1 cellular context compared by ENCODE assay signal in the genomic region with DNA sequence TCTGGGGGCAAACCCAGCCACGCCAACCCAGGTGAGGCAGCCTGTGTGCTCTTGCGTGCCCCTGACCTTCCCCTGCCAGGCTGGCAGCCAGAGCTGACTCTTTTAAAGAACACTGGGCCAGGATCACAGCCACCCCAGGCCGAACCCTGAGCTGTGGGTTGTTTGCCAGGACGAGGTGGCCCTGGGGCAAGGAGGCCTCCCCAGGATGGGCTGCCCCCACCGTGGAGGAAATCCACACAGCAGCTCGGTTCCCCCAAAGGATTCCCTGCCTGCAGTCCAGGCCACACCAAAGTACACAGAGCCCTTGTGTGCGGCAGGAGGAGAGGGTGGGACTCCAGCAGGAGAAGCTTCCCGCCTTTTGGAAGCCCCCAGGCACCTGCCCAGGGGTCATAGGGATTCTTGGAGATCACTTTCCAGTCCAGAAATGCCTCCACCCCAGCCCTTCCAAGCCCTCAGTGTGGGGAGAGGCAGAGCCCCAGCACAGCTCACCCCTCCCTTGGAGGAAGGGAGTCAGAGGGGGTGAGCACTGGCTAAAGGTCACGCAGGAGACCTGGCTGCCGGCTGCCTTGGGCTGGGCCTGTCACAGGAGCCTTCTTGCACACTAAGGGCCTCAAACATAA.
TF ChIP-seq lines count a peak whose summit lies in the region.

No MANE protein-coding gene starts in this region.

TF ChIP-seq in HepG2, 621 proteins besides CTCF, POLR2A, EP300 and RAD21 (continued from another document):
- TF ChIP-seq, protein P1, sequence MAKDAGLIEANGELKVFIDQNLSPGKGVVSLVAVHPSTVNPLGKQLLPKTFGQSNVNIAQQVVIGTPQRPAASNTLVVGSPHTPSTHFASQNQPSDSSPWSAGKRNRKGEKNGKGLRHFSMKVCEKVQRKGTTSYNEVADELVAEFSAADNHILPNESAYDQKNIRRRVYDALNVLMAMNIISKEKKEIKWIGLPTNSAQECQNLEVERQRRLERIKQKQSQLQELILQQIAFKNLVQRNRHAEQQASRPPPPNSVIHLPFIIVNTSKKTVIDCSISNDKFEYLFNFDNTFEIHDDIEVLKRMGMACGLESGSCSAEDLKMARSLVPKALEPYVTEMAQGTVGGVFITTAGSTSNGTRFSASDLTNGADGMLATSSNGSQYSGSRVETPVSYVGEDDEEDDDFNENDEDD (CRISPR knock-in tag; IDR thresholded peaks at IDR 0.05; ENCODE audit: borderline replicate concordance): peak; percentile 18; the same call in 1 of the 2 replicates
- TF ChIP-seq HOXA9 (CRISPR knock-in tag; IDR thresholded peaks at IDR 0.05; ENCODE audit: borderline replicate concordance) (no peak), JARID2 (CRISPR knock-in tag; IDR thresholded peaks at IDR 0.05; ENCODE audit: insufficient replicate concordance) (no peak), TARDBP (CRISPR knock-in tag; IDR thresholded peaks at IDR 0.05) (peak; percentile 38; the same call in 1 of the 2 replicates), ZNF816 (CRISPR knock-in tag; IDR thresholded peaks at IDR 0.05; ENCODE audit: borderline replicate concordance) (no peak), ZNF326 (CRISPR knock-in tag; IDR thresholded peaks at IDR 0.05; ENCODE audit: borderline replicate concordance) (no peak), ZNF543 (CRISPR knock-in tag; IDR thresholded peaks at IDR 0.05) (no peak), ZNF883 (CRISPR knock-in tag; IDR thresholded peaks at IDR 0.05; ENCODE audit: not compliant biosample characterization) (peak; percentile 46), HDAC2 (CRISPR knock-in tag; IDR thresholded peaks at IDR 0.05) (no peak), NFIC (IDR thresholded peaks at IDR 0.05; ENCODE audit: low read length) (no peak), TCF7 (IDR thresholded peaks at IDR 0.05; ENCODE audit: low read depth) (no peak), RNF2 (conservative IDR thresholded peaks at IDR 0.05; ENCODE audit: low read depth) (no peak), ZNF10 (CRISPR knock-in tag; IDR thresholded peaks at IDR 0.05; ENCODE audit: borderline replicate concordance, low read depth) (no peak), YEATS4 (CRISPR knock-in tag; IDR thresholded peaks at IDR 0.05; ENCODE audit: borderline replicate concordance) (peak; percentile 20; the same call in 1 of the 2 replicates), RCOR2 (CRISPR knock-in tag; IDR thresholded peaks at IDR 0.05) (no peak), HNRNPL (IDR thresholded peaks at IDR 0.05; ENCODE audit: low read depth, low read length) (peak; percentile 88)
- TF ChIP-seq, protein P2, sequence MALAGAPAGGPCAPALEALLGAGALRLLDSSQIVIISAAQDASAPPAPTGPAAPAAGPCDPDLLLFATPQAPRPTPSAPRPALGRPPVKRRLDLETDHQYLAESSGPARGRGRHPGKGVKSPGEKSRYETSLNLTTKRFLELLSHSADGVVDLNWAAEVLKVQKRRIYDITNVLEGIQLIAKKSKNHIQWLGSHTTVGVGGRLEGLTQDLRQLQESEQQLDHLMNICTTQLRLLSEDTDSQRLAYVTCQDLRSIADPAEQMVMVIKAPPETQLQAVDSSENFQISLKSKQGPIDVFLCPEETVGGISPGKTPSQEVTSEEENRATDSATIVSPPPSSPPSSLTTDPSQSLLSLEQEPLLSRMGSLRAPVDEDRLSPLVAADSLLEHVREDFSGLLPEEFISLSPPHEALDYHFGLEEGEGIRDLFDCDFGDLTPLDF (CRISPR knock-in tag; IDR thresholded peaks at IDR 0.05): no peak
- TF ChIP-seq, protein P3, sequence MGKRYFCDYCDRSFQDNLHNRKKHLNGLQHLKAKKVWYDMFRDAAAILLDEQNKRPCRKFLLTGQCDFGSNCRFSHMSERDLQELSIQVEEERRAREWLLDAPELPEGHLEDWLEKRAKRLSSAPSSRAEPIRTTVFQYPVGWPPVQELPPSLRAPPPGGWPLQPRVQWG (CRISPR knock-in tag; IDR thresholded peaks at IDR 0.05; ENCODE audit: borderline replicate concordance, low read depth): no peak
- TF ChIP-seq, protein P4, sequence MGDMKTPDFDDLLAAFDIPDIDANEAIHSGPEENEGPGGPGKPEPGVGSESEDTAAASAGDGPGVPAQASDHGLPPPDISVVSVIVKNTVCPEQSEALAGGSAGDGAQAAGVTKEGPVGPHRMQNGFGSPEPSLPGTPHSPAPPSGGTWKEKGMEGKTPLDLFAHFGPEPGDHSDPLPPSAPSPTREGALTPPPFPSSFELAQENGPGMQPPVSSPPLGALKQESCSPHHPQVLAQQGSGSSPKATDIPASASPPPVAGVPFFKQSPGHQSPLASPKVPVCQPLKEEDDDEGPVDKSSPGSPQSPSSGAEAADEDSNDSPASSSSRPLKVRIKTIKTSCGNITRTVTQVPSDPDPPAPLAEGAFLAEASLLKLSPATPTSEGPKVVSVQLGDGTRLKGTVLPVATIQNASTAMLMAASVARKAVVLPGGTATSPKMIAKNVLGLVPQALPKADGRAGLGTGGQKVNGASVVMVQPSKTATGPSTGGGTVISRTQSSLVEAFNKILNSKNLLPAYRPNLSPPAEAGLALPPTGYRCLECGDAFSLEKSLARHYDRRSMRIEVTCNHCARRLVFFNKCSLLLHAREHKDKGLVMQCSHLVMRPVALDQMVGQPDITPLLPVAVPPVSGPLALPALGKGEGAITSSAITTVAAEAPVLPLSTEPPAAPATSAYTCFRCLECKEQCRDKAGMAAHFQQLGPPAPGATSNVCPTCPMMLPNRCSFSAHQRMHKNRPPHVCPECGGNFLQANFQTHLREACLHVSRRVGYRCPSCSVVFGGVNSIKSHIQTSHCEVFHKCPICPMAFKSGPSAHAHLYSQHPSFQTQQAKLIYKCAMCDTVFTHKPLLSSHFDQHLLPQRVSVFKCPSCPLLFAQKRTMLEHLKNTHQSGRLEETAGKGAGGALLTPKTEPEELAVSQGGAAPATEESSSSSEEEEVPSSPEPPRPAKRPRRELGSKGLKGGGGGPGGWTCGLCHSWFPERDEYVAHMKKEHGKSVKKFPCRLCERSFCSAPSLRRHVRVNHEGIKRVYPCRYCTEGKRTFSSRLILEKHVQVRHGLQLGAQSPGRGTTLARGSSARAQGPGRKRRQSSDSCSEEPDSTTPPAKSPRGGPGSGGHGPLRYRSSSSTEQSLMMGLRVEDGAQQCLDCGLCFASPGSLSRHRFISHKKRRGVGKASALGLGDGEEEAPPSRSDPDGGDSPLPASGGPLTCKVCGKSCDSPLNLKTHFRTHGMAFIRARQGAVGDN (CRISPR knock-in tag; IDR thresholded peaks at IDR 0.05): peak; percentile 79
